ENCODE assay signal across 15 cellular contexts in genomic region chr2:71783815-71784214, GRCh38.
"Had no signal": no experiment of that assay in that cellular context is flagged by ENCODE, and none has a peak within 500 bp of the region (broad histone marks: within the 10 kb centered on the region; RNA-seq: fewer than 3 reads in every experiment).

No MANE protein-coding gene starts in this region.

- H3K27ac Mint-ChIP-seq: activated CD4-positive, alpha-beta T cell treated with anti-CD3 and anti-CD28 coated beads, Interleukin-2, amount 10 ng/mL, durations not matched to agents 7 days and 5 days; activated CD8-positive, alpha-beta T cell treated with anti-CD3 and anti-CD28 coated beads, Interleukin-2, amount 10 ng/mL, durations not matched to agents 7 days and 5 days; activated naive CD8-positive, alpha-beta T cell treated with anti-CD3 and anti-CD28 coated beads for 36 hours had no signal

- DNase-seq: activated CD4-positive, alpha-beta T cell treated with anti-CD3 and anti-CD28 coated beads, Interleukin-2, amount 10 ng/mL, durations not matched to agents 7 days and 5 days; activated CD8-positive, alpha-beta T cell treated with anti-CD3 and anti-CD28 coated beads, Interleukin-2, amount 10 ng/mL, durations not matched to agents 7 days and 5 days; activated naive CD8-positive, alpha-beta T cell treated with anti-CD3 and anti-CD28 coated beads for 36 hours; amniotic stem cell; foreskin melanocyte; glutamatergic neuron; hypothalamus; left lung; pancreas; stimulated activated naive CD8-positive, alpha-beta T cell treated with anti-CD3 and anti-CD28 coated beads, Interleukin-15, Interleukin-2, amounts not matched to agents 100 U/mL and 50 U/mL, for 24 hours; substantia nigra; T-helper 1 cell; T-helper 9 cell had no signal

- H3K27ac ChIP-seq: epithelial cell of prostate, left lung, pancreas, tibial artery had no signal

- FAIRE-seq: pancreas had no signal

- H3K9me3 Mint-ChIP-seq: activated CD4-positive, alpha-beta T cell treated with anti-CD3 and anti-CD28 coated beads, Interleukin-2, amount 10 ng/mL, durations not matched to agents 7 days and 5 days; activated naive CD8-positive, alpha-beta T cell treated with anti-CD3 and anti-CD28 coated beads for 36 hours had no signal

- H3K36me3 Mint-ChIP-seq: activated naive CD8-positive, alpha-beta T cell treated with anti-CD3 and anti-CD28 coated beads for 36 hours had no signal

- H3K36me3 ChIP-seq: left lung, pancreas, tibial artery had no signal

- H3K4me1 Mint-ChIP-seq: activated CD4-positive, alpha-beta T cell treated with anti-CD3 and anti-CD28 coated beads, Interleukin-2, amount 10 ng/mL, durations not matched to agents 7 days and 5 days; activated naive CD8-positive, alpha-beta T cell treated with anti-CD3 and anti-CD28 coated beads for 36 hours had no signal

- H3K4me1 ChIP-seq: left lung, pancreas had no signal

- H3K4me3 ChIP-seq: left lung, pancreas, tibial artery had no signal

- H3K27me3 Mint-ChIP-seq: activated CD4-positive, alpha-beta T cell treated with anti-CD3 and anti-CD28 coated beads, Interleukin-2, amount 10 ng/mL, durations not matched to agents 7 days and 5 days had no signal

- H3K9me3 ChIP-seq: left lung, pancreas, tibial artery had no signal

- H3K27me3 ChIP-seq: pancreas, tibial artery had no signal

- ATAC-seq: activated CD8-positive, alpha-beta T cell treated with anti-CD3 and anti-CD28 coated beads, Interleukin-2, amount 10 ng/mL, durations not matched to agents 7 days and 5 days; left lung; pancreas; stimulated activated naive CD8-positive, alpha-beta T cell treated with anti-CD3 and anti-CD28 coated beads, Interleukin-15, Interleukin-2, amounts not matched to agents 100 U/mL and 50 U/mL, for 24 hours had no signal

- H3K4me3 Mint-ChIP-seq: activated CD4-positive, alpha-beta T cell treated with anti-CD3 and anti-CD28 coated beads, Interleukin-2, amount 10 ng/mL, durations not matched to agents 7 days and 5 days; activated CD8-positive, alpha-beta T cell treated with anti-CD3 and anti-CD28 coated beads, Interleukin-2, amount 10 ng/mL, durations not matched to agents 7 days and 5 days; activated naive CD8-positive, alpha-beta T cell treated with anti-CD3 and anti-CD28 coated beads for 36 hours had no signal
